ENCODE assay signal across 23 cellular contexts in the genomic region with DNA sequence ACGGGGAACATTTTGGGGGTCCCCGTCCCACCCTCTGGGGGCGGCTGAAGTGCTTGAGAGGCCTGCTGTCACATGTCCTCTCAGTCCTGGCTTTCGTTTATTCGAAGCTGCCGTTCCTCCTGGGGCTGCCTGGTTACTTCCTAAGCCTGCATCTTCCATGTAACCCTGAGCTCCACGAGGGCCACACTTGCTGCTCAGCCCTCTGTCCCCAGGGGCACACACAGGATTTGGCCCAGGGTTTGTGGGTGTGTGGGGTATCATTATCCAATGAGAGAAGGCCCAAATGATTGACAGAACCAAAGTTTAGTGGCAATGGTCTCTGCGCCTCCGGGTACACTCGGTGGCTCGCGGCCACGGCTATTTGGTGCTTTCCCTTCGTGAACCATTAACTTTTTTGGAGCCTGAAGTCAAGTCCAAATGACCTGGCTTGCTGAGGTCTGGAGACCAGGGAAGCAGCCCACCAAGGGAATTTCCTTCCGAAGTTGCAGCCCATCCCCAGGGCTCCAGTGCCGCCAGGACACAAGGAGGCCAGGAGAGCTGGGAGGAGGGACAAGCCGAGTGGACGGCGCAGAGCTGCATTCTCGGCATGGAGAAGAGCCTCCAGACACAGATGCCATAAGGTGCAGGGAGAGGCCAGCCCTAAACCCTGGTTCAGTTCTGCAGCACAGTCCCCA.
"Had no signal": no experiment of that assay in that cellular context is flagged by ENCODE, and none has a peak within 500 bp of the region (broad histone marks: within the 10 kb centered on the region; RNA-seq: fewer than 3 reads in every experiment).

No MANE protein-coding gene starts in this region.

- H3K4me3 ChIP-seq: K562 had no signal

- ATAC-seq: HepG2, K562, Panc1, PC-3 had no signal

- H3K27ac Mint-ChIP-seq: IgD-negative memory B cell had no signal

- H3K36me3 Mint-ChIP-seq: IgD-negative memory B cell had no signal

- H3K4me3 Mint-ChIP-seq: IgD-negative memory B cell had no signal

- FAIRE-seq: HepG2, K562 had no signal

- DNase-seq: Kasumi-1, MM.1S, MV-4-11, NCI-H1048, NCI-H1105, NCI-H1417, NCI-H1436 treated with DMSO at 0.1 percent for 48 hours, NCI-H1694, NCI-H187 treated with DMSO at 0.1 percent for 48 hours, NCI-H2029 treated with DMSO at 0.1 percent for 48 hours, NCI-H2171 treated with DMSO at 0.1 percent for 48 hours, NCI-H345, NCI-H446 treated with DMSO at 0.1 percent for 48 hours, NCI-H510A treated with DMSO at 0.1 percent for 48 hours, NCI-H526, PC-3, SHP77 had no signal

- H3K4me2 ChIP-seq: KMS-11 had no signal

- H3K27ac ChIP-seq: KMS-11, RWPE1 had no signal

- H3K9ac ChIP-seq: KMS-11 had no signal
